ENCODE assay signal across 1 cellular context in the genomic region with DNA sequence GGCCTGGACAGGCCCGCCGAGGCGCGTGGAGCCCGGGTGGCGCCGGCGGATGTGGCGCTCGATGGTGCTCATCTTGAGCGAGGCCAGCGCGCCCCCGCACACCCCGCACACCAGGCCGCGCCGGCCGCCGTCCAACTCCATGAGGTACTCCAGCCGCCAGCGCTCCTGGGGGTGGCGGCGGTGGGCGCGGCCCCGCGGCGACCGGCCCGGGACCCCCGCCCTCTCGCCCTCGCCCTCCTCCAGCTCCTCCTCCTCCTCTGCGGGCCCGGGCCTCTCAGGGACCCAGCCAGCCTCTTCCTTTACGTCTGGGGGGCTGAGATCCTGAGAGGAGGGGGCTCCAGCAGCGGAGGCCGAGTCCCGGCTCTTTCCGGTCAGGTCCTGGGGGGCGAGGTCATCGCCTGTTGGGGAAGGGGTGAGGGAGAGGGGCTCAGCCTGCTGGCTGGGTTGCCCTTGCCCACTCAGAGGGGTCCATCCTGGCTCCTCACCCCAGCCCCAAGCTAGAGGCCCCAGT.
TF ChIP-seq lines count a peak whose summit lies in the region.

No MANE protein-coding gene starts in this region.

TF ChIP-seq in WTC11, 78 proteins besides CTCF, POLR2A, EP300 and RAD21 (continued from another document):
- TF ChIP-seq IRF1 (CRISPR knock-in tag; IDR thresholded peaks at IDR 0.05) (0 out of 2 replicates have a peak, but pooled peaks have one; percentile 17), KAT7 (CRISPR knock-in tag; IDR thresholded peaks at IDR 0.05; ENCODE audit: borderline replicate concordance) (no peak), ZNF121 (CRISPR knock-in tag; IDR thresholded peaks at IDR 0.05) (no peak), CREM (CRISPR knock-in tag; IDR thresholded peaks at IDR 0.05) (no peak), PREB (CRISPR knock-in tag; IDR thresholded peaks at IDR 0.05; ENCODE audit: borderline replicate concordance) (no peak), ZNF263 (CRISPR knock-in tag; IDR thresholded peaks at IDR 0.05; ENCODE audit: low read depth) (peak; percentile 90; the same call in 1 of the 2 replicates), STAT6 (CRISPR knock-in tag; conservative IDR thresholded peaks at IDR 0.05; ENCODE audit: low read depth) (no peak), NR3C1 (CRISPR knock-in tag; conservative IDR thresholded peaks at IDR 0.05; ENCODE audit: low read depth) (0 out of 2 replicates have a peak, but pooled peaks have one; percentile 55), ZNF423 (CRISPR knock-in tag; IDR thresholded peaks at IDR 0.05) (peak; percentile 72), NFATC4 (CRISPR knock-in tag; IDR thresholded peaks at IDR 0.05) (0 out of 2 replicates have a peak, but pooled peaks have one; percentile 53), GRHL2 (CRISPR knock-in tag; IDR thresholded peaks at IDR 0.05; ENCODE audit: insufficient replicate concordance, severe bottlenecking) (no peak), FOXP4 (CRISPR knock-in tag; IDR thresholded peaks at IDR 0.05) (peak; percentile 28; the same call in 1 of the 2 replicates), HMGXB4 (CRISPR knock-in tag; IDR thresholded peaks at IDR 0.05) (no peak; the same call in 1 of the 2 replicates), PRRX2 (CRISPR knock-in tag; IDR thresholded peaks at IDR 0.05) (no peak), SOX15 (CRISPR knock-in tag; IDR thresholded peaks at IDR 0.05) (no peak), USF1 (CRISPR knock-in tag; IDR thresholded peaks at IDR 0.05) (peak; percentile 10; the same call in 1 of the 2 replicates), TCF7 (CRISPR knock-in tag; IDR thresholded peaks at IDR 0.05; ENCODE audit: low read depth) (no peak), EMX1 (CRISPR knock-in tag; IDR thresholded peaks at IDR 0.05) (no peak), SP1 (CRISPR knock-in tag; conservative IDR thresholded peaks at IDR 0.05) (peak; percentile 15; the same call in 1 of the 2 replicates), NR2C2 (CRISPR knock-in tag; IDR thresholded peaks at IDR 0.05) (no peak), ZNF416 (CRISPR knock-in tag; IDR thresholded peaks at IDR 0.05) (0 out of 2 replicates have a peak, but pooled peaks have one; percentile 73), AFF4 (CRISPR knock-in tag; IDR thresholded peaks at IDR 0.05; ENCODE audit: borderline replicate concordance) (no peak), SMAD4 (CRISPR knock-in tag; IDR thresholded peaks at IDR 0.05) (no peak), CREB1 (CRISPR knock-in tag; IDR thresholded peaks at IDR 0.05) (no peak), ZNF219 (CRISPR knock-in tag; IDR thresholded peaks at IDR 0.05; ENCODE audit: borderline replicate concordance) (no peak), TEAD4 (CRISPR knock-in tag; IDR thresholded peaks at IDR 0.05) (no peak), HMGA2 (CRISPR knock-in tag; IDR thresholded peaks at IDR 0.05) (no peak)
- TF ChIP-seq, protein P1, sequence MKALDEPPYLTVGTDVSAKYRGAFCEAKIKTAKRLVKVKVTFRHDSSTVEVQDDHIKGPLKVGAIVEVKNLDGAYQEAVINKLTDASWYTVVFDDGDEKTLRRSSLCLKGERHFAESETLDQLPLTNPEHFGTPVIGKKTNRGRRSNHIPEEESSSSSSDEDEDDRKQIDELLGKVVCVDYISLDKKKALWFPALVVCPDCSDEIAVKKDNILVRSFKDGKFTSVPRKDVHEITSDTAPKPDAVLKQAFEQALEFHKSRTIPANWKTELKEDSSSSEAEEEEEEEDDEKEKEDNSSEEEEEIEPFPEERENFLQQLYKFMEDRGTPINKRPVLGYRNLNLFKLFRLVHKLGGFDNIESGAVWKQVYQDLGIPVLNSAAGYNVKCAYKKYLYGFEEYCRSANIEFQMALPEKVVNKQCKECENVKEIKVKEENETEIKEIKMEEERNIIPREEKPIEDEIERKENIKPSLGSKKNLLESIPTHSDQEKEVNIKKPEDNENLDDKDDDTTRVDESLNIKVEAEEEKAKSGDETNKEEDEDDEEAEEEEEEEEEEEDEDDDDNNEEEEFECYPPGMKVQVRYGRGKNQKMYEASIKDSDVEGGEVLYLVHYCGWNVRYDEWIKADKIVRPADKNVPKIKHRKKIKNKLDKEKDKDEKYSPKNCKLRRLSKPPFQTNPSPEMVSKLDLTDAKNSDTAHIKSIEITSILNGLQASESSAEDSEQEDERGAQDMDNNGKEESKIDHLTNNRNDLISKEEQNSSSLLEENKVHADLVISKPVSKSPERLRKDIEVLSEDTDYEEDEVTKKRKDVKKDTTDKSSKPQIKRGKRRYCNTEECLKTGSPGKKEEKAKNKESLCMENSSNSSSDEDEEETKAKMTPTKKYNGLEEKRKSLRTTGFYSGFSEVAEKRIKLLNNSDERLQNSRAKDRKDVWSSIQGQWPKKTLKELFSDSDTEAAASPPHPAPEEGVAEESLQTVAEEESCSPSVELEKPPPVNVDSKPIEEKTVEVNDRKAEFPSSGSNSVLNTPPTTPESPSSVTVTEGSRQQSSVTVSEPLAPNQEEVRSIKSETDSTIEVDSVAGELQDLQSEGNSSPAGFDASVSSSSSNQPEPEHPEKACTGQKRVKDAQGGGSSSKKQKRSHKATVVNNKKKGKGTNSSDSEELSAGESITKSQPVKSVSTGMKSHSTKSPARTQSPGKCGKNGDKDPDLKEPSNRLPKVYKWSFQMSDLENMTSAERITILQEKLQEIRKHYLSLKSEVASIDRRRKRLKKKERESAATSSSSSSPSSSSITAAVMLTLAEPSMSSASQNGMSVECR (CRISPR knock-in tag; IDR thresholded peaks at IDR 0.05; ENCODE audit: borderline replicate concordance): 0 out of 2 replicates have a peak, but pooled peaks have one; percentile 7
- TF ChIP-seq, protein P2, sequence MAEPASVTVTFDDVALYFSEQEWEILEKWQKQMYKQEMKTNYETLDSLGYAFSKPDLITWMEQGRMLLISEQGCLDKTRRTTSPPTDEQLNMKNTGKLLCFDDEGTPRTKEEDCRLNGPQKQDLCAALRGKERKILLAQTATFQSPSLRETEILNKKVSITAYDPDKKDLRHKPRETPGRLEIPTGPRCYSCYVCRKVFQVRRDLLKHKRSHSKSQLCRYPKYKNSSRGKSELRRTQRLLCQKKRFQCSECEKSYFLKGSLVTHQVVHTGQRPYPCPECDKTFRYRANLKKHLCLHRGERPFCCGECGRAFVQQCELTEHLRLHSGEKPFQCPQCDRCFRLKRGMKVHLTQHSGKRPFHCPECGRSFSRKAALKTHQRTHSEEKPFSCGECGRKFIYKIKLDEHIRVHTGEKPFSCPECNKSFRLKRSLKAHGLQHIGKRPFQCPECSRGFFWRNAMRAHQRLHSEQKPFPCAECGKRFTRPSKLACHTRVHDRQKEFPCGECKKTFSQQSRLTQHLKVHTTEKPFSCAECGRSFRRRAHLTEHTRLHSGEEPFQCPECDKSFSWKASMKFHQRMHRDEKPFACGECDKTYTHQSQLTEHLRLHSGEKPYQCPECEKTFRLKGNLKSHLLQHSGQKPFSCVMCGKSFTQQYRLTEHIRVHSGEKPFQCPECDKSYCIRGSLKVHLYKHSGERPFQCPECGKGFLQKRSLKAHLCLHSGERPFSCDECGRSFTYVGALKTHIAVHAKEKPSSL (CRISPR knock-in tag; conservative IDR thresholded peaks at IDR 0.05): no peak
- TF ChIP-seq, protein P3, sequence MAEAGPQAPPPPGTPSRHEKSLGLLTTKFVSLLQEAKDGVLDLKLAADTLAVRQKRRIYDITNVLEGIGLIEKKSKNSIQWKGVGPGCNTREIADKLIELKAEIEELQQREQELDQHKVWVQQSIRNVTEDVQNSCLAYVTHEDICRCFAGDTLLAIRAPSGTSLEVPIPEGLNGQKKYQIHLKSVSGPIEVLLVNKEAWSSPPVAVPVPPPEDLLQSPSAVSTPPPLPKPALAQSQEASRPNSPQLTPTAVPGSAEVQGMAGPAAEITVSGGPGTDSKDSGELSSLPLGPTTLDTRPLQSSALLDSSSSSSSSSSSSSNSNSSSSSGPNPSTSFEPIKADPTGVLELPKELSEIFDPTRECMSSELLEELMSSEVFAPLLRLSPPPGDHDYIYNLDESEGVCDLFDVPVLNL (CRISPR knock-in tag; IDR thresholded peaks at IDR 0.05; ENCODE audit: borderline replicate concordance, low read depth): no peak
